8 cellular contexts compared by ENCODE assay signal in the genomic region with DNA sequence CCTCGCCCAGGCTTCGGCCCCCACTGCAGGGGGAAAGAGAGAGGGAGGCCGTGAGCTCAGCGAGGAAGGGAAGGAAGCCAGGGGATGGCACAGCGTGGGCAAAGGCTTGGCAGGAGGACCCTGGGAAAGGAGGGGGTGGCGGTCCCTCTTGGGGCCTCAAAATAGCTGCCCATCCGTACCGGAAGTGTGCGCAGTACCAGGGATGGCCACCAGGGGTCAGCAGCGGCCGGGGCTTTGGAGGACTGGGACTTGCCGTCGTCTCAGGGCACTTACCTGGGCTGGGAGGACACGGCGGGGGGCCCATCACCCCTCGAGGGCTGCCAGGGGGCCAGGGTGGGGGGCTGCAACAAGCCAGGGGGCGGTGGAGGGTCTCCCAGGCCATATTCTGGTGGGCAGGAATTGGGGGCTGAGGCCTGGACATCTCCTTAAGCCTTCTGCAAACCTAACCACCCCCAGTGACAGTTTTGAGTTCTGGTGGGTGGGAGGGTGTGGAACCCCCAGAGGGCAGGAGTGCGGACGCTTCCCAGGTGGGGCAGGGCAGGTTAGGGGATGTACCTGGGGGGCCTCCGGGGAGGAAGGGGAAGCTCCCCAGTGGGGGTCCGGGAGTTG. TPM values are rescaled to one million over a fixed set of nuclear protein-coding genes. Genes with fewer than 3 reads are reported as not detected.
DNase-seq lines count a peak whose midpoint lies in the region; ATAC-seq, FAIRE-seq and TF ChIP-seq lines count a peak whose summit lies in the region.

No MANE protein-coding gene starts in this region.

- intact Hi-C loops in pancreas (cut with DNase I) = loop anchor here in 1 of 3 donors (5.0 kb wide), 1 partner anchor 196 kb away; no protein-coding TSS in a partner anchor

- TF ChIP-seq POLR2A in gastroesophageal sphincter (IDR thresholded peaks at IDR 0.05) = no peak
- TF ChIP-seq POLR2A in tibial nerve (IDR thresholded peaks at IDR 0.05) = no peak

- H3K27me3 ChIP-seq in gastroesophageal sphincter (no peaks in the 10 kb centered on the region), pancreas (no peaks in the 10 kb centered on the region), tibial nerve (no peaks in the 10 kb centered on the region)

- FAIRE-seq in pancreas (lab: Jason Lieb, UNC) = no peak

- H3K9me3 ChIP-seq in gastroesophageal sphincter (no peaks in the 10 kb centered on the region), pancreas (no peaks in the 10 kb centered on the region), tibial nerve (no peaks in the 10 kb centered on the region)

- TF ChIP-seq EP300 in gastroesophageal sphincter (IDR thresholded peaks at IDR 0.05) = no peak
- no peak for TF ChIP-seq EP300 in tibial nerve (IDR thresholded peaks at IDR 0.05)

- TF ChIP-seq CTCF in gastroesophageal sphincter (IDR thresholded peaks at IDR 0.05) (peak in 3 of 4 experiments; percentile 92 to 99 (median 94)), pancreas (IDR thresholded peaks at IDR 0.05) (peak; percentile 90 to 93 (median 91)), tibial nerve (IDR thresholded peaks at IDR 0.05) (peak; percentile 94 to 100 (median 97))

- H3K36me3 ChIP-seq in gastroesophageal sphincter (peaks cover 0 to 39% of the 10 kb centered on the region in 2 donors), pancreas (no peaks in the 10 kb centered on the region), tibial nerve (peaks cover 0 to 41% (median 12%) of the 10 kb centered on the region in 3 donors)

- H3K4me1 ChIP-seq in gastroesophageal sphincter (peaks cover 0 to 10% (median 3%) of the 10 kb centered on the region in 3 donors), pancreas (no peaks in the 10 kb centered on the region), tibial nerve (peaks cover 0 to 10% (median 6%) of the 10 kb centered on the region in 4 donors)

- peak; percentile 88 for DNase-seq in DMS 273 (lab: John Stamatoyannopoulos, UW; ENCODE audit: unreplicated experiment)
- DNase-seq in HuH-7 (ENCODE audit: low spot score) = peak; percentile 95
- peak; percentile 77 for DNase-seq in RPMI8226
- peak; percentile 53 for DNase-seq in activated gamma-delta T cell (lab: John Stamatoyannopoulos, UW)
- DNase-seq in pancreas = peak; percentile 62 to 98 (median 87)
- DNase-seq in tibial nerve (ENCODE audit: low spot score in 2 of 2) = peak; percentile 60 to 85

- H3K4me3 ChIP-seq in gastroesophageal sphincter (peak overlapping the region in 1 of 2 donors; percentile 27), pancreas (no peak overlapping the region), tibial nerve (peak overlapping the region in 2 of 4 donors; percentile 4 to 28)

- peak; percentile 69 for ATAC-seq in gastroesophageal sphincter
- peak; percentile 82 to 98 (median 94) for ATAC-seq in pancreas
- no peak for ATAC-seq in GM19328 (IDR thresholded peaks at IDR 0.05; ENCODE audit: unreplicated experiment)

- H3K27ac ChIP-seq in gastroesophageal sphincter = peak overlapping the region in 1 of 4 donors; percentile 29
- H3K27ac ChIP-seq in pancreas = no peak overlapping the region
- peak overlapping the region in 1 of 4 donors; percentile 26 for H3K27ac ChIP-seq in tibial nerve

- WGBS in gastroesophageal sphincter (ENCODE audit: low coverage in 1 of 2), 2 donors = 11% methylated on average over 12 of the region's 21 CpGs; no CpG with 5 or more reads in 1 of the 2 donors
- WGBS in pancreas, 2 donors = 16 to 21% methylated on average over 19 to 21 of the region's 21 CpGs
- 10 to 15% methylated on average over 13 to 21 of the region's 21 CpGs for WGBS in tibial nerve, 2 donors

RNA-seq across cellular contexts. Expression of a gene that starts 7.8 kb away (rescaled TPM):
- total RNA-seq in gastroesophageal sphincter = 10 to 100 TPM; 16.7 to 24.5 (median 20.1) TPM
- 10 to 100 TPM; 10.5 to 14.6 (median 11.7) TPM for total RNA-seq in pancreas
- 10 to 100 TPM; 35.2 to 35.6 TPM for polyA plus RNA-seq in pancreas
- 10 to 100 TPM; 24.1 to 32.1 (median 24.8) TPM for total RNA-seq in tibial nerve

RNA-seq across cellular contexts. Expression of a gene that starts 24.0 kb away (rescaled TPM):
- total RNA-seq in gastroesophageal sphincter (not detected), pancreas (1 to 10 TPM in 2 of 6 donors, under 1 TPM in 4; 0.34 to 1.5 (median 0.89) TPM), tibial nerve (1 to 10 TPM in 1 of 4 donors, under 1 TPM in 1, not detected in 2; 0.21 to 3.7 TPM)
- polyA plus RNA-seq in pancreas = 1 to 10 TPM; 1.7 to 2.8 TPM

RNA-seq across cellular contexts. Expression of a gene that starts 45.8 kb away (rescaled TPM):
- total RNA-seq in gastroesophageal sphincter = 10 to 100 TPM in 3 of 4 donors, 1 to 10 TPM in 1; 9.4 to 28.8 (median 14.7) TPM
- 10 to 100 TPM in 4 of 6 donors, 1 to 10 TPM in 2; 7.2 to 13.7 (median 10.3) TPM for total RNA-seq in pancreas
- 10 to 100 TPM; 25.9 to 28.9 TPM for polyA plus RNA-seq in pancreas
- total RNA-seq in tibial nerve = 10 to 100 TPM; 11.8 to 29.1 (median 18.8) TPM

RNA-seq across cellular contexts. Expression of a gene that starts 46.0 kb away (rescaled TPM):
- total RNA-seq in gastroesophageal sphincter = 10 to 100 TPM; 36.2 to 46.6 (median 40.9) TPM
- total RNA-seq in pancreas = 10 to 100 TPM; 21.0 to 40.4 (median 30.8) TPM
- polyA plus RNA-seq in pancreas = 100 to 1,000 TPM in 1 of 2 donors, 10 to 100 TPM in 1; 83.1 to 111 TPM
- 10 to 100 TPM; 46.3 to 62.1 (median 56.8) TPM for total RNA-seq in tibial nerve

RNA-seq across cellular contexts. Expression of a gene that starts 57.1 kb away (rescaled TPM):
- total RNA-seq in gastroesophageal sphincter (10 to 100 TPM; 14.0 to 21.4 (median 16.8) TPM), pancreas (1 to 10 TPM; 6.8 to 9.8 (median 8.3) TPM), tibial nerve (10 to 100 TPM; 13.5 to 21.3 (median 15.1) TPM)
- polyA plus RNA-seq in pancreas = 10 to 100 TPM; 15.7 to 19.1 TPM
